ENCODE assay signal across 1 cellular context in genomic region chr4:8180310-8181093, GRCh38.
TF ChIP-seq lines count a peak whose summit lies in the region.

No MANE protein-coding gene starts in this region.

TF ChIP-seq in H1, 55 proteins besides CTCF, POLR2A, EP300 and RAD21:
- TF ChIP-seq CHD7 (IDR thresholded peaks at IDR 0.05; ENCODE audit: insufficient replicate concordance, low read length) (no peak), CHD2 (IDR thresholded peaks at IDR 0.05; ENCODE audit: low read length) (no peak), KDM1A (IDR thresholded peaks at IDR 0.05; ENCODE audit: borderline replicate concordance, low read length) (no peak), TAF1 (IDR thresholded peaks at IDR 0.05; ENCODE audit: low read depth, low read length) (no peak), SAP30 (IDR thresholded peaks at IDR 0.05; ENCODE audit: insufficient read depth, insufficient replicate concordance, low read length) (no peak), FOSL1 (IDR thresholded peaks at IDR 0.05; ENCODE audit: insufficient read depth, low read depth, low read length) (no peak), SIN3A (conservative IDR thresholded peaks at IDR 0.05 in 1 of 2, IDR thresholded peaks at IDR 0.05 in 1 of 2; ENCODE audit: low read depth in 1 of 2, low read length in 2 of 2) (no peak), JUN (IDR thresholded peaks at IDR 0.05; ENCODE audit: low read depth, low read length) (no peak), CBX8 (IDR thresholded peaks at IDR 0.05; ENCODE audit: borderline replicate concordance, low read depth, low read length) (no peak), BRCA1 (IDR thresholded peaks at IDR 0.05; ENCODE audit: low read depth, low read length) (no peak), TCF12 (IDR thresholded peaks at IDR 0.05; ENCODE audit: low read depth, low read length) (no peak), ATF3 (IDR thresholded peaks at IDR 0.05; ENCODE audit: insufficient read depth, low read depth, low read length) (no peak), MAFK (IDR thresholded peaks at IDR 0.05; ENCODE audit: low read depth, low read length) (no peak)
